Comparison of ENCODE assay signal across 15 cellular contexts in the genomic region with DNA sequence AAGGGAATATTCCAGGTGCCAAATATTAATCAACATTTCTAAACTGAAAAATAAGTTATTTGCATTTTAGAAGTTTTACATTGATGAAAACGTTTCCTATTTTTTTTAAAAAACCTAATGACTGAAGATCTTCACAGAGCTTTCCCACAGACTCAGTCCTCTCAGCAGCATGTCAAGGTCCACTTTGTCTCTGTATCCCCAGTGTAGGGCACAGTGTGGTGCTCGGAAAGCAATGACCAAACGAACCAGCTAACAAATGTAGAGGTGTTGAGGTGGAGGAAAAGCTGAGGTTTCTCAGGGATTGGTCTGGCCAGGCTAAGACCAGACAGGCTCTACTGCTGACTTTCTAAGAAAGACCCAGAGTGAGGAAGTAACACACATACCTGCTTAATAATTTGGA.
DNase-seq lines count a peak whose midpoint lies in the region; ATAC-seq, FAIRE-seq and TF ChIP-seq lines count a peak whose summit lies in the region.
"Had no signal": no experiment of that assay in that cellular context is flagged by ENCODE, and none has a peak within 500 bp of the region (broad histone marks: within the 10 kb centered on the region; RNA-seq: fewer than 3 reads in every experiment).

No MANE protein-coding gene starts in this region.

- peaks cover 68% of the 10 kb centered on the region for H3K4me1 ChIP-seq in parathyroid adenoma
- H3K4me1 ChIP-seq: BLaER1, Caco-2 had no signal

- H2AFZ ChIP-seq in parathyroid adenoma, result no peak overlapping the region

- H3K27me3 Mint-ChIP-seq in chondrocyte (ENCODE audit: low read depth), result peaks cover 4% of the 10 kb centered on the region

- no peak overlapping the region for H3K4me3 ChIP-seq in parathyroid adenoma (ENCODE audit: low read depth, low read length)
- H3K4me3 ChIP-seq: BLaER1 had no signal

- no peaks in the 10 kb centered on the region for H3K27me3 ChIP-seq in parathyroid adenoma (ENCODE audit: control insufficient read depth, insufficient read depth, low read length)
- H3K27me3 ChIP-seq: BLaER1 had no signal

- peaks cover 22% of the 10 kb centered on the region for H3K79me2 ChIP-seq in parathyroid adenoma

- no peak for TF ChIP-seq POLR2A in H54 (IDR thresholded peaks at IDR 0.05; ENCODE audit: low read depth, low read length)

- no peak overlapping the region for H3K9ac ChIP-seq in parathyroid adenoma
- H3K9ac ChIP-seq: BLaER1, GM23248 had no signal

- no peak for TF ChIP-seq CTCF in parathyroid adenoma (IDR thresholded peaks at IDR 0.05)
- no peak for TF ChIP-seq CTCF in chondrocyte (IDR thresholded peaks at IDR 0.05)

- peaks cover 2% of the 10 kb centered on the region for H3K36me3 Mint-ChIP-seq in chondrocyte (ENCODE audit: low read depth)
- H3K36me3 Mint-ChIP-seq: CD8-positive, alpha-beta memory T cell had no signal

- peak; percentile 66 for ATAC-seq in left lobe of liver

- no peak overlapping the region for H3K27ac Mint-ChIP-seq in chondrocyte (ENCODE audit: unreplicated experiment)
- H3K27ac Mint-ChIP-seq: CD8-positive, alpha-beta memory T cell had no signal

- DNase-seq in left lobe of liver (ENCODE audit: low spot score) (no peak), A172 (ENCODE audit: low spot score) (no peak), chondrocyte (ENCODE audit: low spot score) (no peak), H54 (ENCODE audit: insufficient read length, low spot score) (no peak)
- DNase-seq: Caco-2; CD8-positive, alpha-beta memory T cell; DMS53; GF-D8; H7; IMR-90 had no signal

- no peak overlapping the region for H3K4me2 ChIP-seq in parathyroid adenoma (ENCODE audit: low read length)
- H3K4me2 ChIP-seq: BLaER1 had no signal

- H3K4me1 Mint-ChIP-seq in chondrocyte (ENCODE audit: low read depth), result no peaks in the 10 kb centered on the region

- H3K36me3 ChIP-seq in KOPT-K1 (ENCODE audit: insufficient read depth, low read length) (peaks cover 49% of the 10 kb centered on the region), parathyroid adenoma (ENCODE audit: control insufficient read depth, insufficient read depth, low read length) (no peaks in the 10 kb centered on the region)

- H3K9me3 Mint-ChIP-seq in chondrocyte (ENCODE audit: low read depth), result no peaks in the 10 kb centered on the region
- H3K9me3 Mint-ChIP-seq: CD8-positive, alpha-beta memory T cell had no signal

- H3K27ac ChIP-seq in KOPT-K1 (ENCODE audit: low read depth, low read length, poor library complexity, severe bottlenecking) (peak overlapping the region; percentile 27), parathyroid adenoma (peak overlapping the region; percentile 72)
- H3K27ac ChIP-seq: BLaER1, GM23248 had no signal

- H3K9me3 ChIP-seq in KOPT-K1 (ENCODE audit: insufficient read depth, low read length, poor library complexity, severe bottlenecking), result no peaks in the 10 kb centered on the region
- no peaks in the 10 kb centered on the region for H3K9me3 ChIP-seq in parathyroid adenoma (ENCODE audit: control insufficient read depth, low read length)
- H3K9me3 ChIP-seq: BLaER1, Caco-2 had no signal

- H3K4me3 Mint-ChIP-seq in chondrocyte (ENCODE audit: unreplicated experiment), result no peak overlapping the region

- FAIRE-seq in H54 (lab: Jason Lieb, UNC), result no peak
- FAIRE-seq: GM18507 had no signal
